ENCODE assay signal across 18 cellular contexts in the genomic region with DNA sequence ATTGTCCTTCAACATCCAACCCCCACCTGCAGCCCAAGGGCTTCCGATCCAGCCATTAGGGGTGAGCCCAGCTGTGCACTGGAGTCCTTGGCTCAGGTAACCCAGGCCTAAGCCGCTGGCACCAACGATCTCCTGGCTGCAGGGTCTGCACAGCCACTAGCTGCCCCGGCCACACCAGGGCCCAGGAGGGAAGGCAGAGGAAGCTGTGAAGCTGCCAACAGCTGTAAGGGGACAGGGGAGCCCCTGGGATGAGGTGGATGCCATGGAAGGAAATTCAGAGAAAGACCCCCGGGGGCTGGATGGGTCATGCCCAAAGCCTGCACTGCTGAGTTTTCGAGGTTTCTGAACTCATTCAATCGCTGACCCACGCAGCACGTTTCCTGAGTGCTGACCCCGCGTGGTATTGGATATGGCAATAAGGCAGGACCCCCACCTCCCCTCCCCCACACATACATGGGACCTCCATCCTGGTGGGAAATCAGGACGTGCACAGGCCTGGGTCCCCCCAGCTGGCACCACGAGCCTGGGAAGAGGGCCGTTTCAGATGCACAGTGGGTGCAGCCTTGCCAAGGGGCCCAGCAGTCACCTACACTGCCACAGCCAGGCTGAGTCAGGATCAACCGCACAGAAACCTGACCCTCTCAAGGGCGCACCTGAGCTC.
"Had no signal": no experiment of that assay in that cellular context is flagged by ENCODE, and none has a peak within 500 bp of the region (broad histone marks: within the 10 kb centered on the region; RNA-seq: fewer than 3 reads in every experiment).

No MANE protein-coding gene starts in this region.

- ATAC-seq: activated CD8-positive, alpha-beta T cell treated with anti-CD3 and anti-CD28 coated beads for 36 hours; activated naive CD8-positive, alpha-beta T cell treated with anti-CD3 and anti-CD28 coated beads, Interleukin-2, amount 50 U/mL, for 24 hours; left lobe of liver had no signal

- H3K4me3 ChIP-seq: prostate gland, right atrium auricular region, skin epidermis had no signal

- H3K36me3 ChIP-seq: prostate gland, right atrium auricular region had no signal

- H3K27ac ChIP-seq: prostate gland, right atrium auricular region, skin epidermis had no signal

- H3K9me3 ChIP-seq: prostate gland, right atrium auricular region had no signal

- DNase-seq: activated CD4-positive, alpha-beta T cell treated with anti-CD3 and anti-CD28 coated beads, Interleukin-2, amount 10 ng/mL, durations not matched to agents 24 days and 14 days; activated CD4-positive, CD25-positive, alpha-beta regulatory T cell; activated CD8-positive, alpha-beta T cell treated with anti-CD3 and anti-CD28 coated beads for 36 hours; activated naive CD4-positive, alpha-beta T cell treated with anti-CD3 and anti-CD28 coated beads, Interleukin-2, amount 10 ng/mL, durations not matched to agents 7 days and 5 days; activated naive CD8-positive, alpha-beta T cell treated with anti-CD3 and anti-CD28 coated beads, Interleukin-2, amount 50 U/mL, for 24 hours; activated T-cell treated with anti-CD3 and anti-CD28 coated beads, Interleukin-2, amount 50 U/mL, for 24 hours; aorta; cortex of kidney; erythroblast; foreskin melanocyte; hypothalamus; stimulated activated CD4-positive, alpha-beta T cell treated with anti-CD3 and anti-CD28 coated beads, Interleukin-4, amount 100 ng/mL, for 4 hours; stimulated activated naive CD4-positive, alpha-beta T cell; T1000 had no signal

- H3K27me3 ChIP-seq: right atrium auricular region had no signal

- H3K4me1 ChIP-seq: prostate gland had no signal
